15 cellular contexts compared by ENCODE assay signal in the genomic region with DNA sequence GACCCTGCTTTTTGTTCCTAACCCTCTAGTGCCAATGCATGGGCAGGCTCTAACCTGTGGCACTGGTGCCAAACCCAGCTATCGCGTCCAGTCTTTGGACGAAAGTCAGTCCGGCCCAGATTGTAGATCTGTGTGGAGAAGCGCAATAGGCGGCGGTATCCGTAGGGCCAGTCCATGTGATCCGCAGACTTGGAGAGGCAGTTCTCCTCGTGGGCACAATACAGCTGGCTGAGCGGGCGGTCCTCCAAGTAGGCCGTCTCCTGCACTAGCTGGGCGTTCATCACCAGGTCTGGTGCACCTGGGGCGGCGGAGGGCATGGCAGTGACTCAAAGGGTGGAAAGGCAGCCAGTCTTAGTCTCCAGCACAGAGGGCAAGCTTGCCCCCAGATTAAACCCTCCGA. TPM values are rescaled to one million over a fixed set of nuclear protein-coding genes. Genes with fewer than 3 reads are reported as not detected.
"Had no signal": no experiment of that assay in that cellular context is flagged by ENCODE, and none has a peak within 500 bp of the region (broad histone marks: within the 10 kb centered on the region; RNA-seq: fewer than 3 reads in every experiment).

No MANE protein-coding gene starts in this region.

- DNase-seq: activated naive CD4-positive, alpha-beta T cell; activated naive CD8-positive, alpha-beta T cell treated with anti-CD3 and anti-CD28 coated beads for 36 hours; activated T-cell treated with anti-CD3 and anti-CD28 coated beads, Interleukin-2, amount 50 U/mL, for 1 hour; amniotic stem cell; dermis blood vessel endothelial cell; effector memory CD4-positive, alpha-beta T cell; stimulated activated CD4-positive, alpha-beta T cell treated with anti-CD3 and anti-CD28 coated beads, Interleukin-15, amount 100 ng/mL, for 24 hours; stimulated activated CD4-positive, alpha-beta T cell treated with anti-CD3 and anti-CD28 coated beads, Interleukin-2, amount 100 ng/mL, for 48 hours; transverse colon had no signal

- H3K4me2 ChIP-seq: hepatocyte had no signal

- H3K4me1 ChIP-seq: right atrium auricular region, transverse colon, vagina had no signal

- H3K27me3 ChIP-seq: hepatocyte, right atrium auricular region, transverse colon, vagina had no signal

- H2AFZ ChIP-seq: hepatocyte had no signal

- H3K9me3 ChIP-seq: right atrium auricular region, transverse colon, vagina had no signal

- H3K4me3 ChIP-seq: hepatocyte, right atrium auricular region, transverse colon, vagina had no signal

- H3K27ac ChIP-seq: hepatocyte, right atrium auricular region, transverse colon, vagina had no signal

- ATAC-seq: activated CD4-positive, CD25-positive, alpha-beta regulatory T cell treated with anti-CD3 and anti-CD28 coated beads, Interleukin-2, amount 50 U/mL, for 24 hours; activated T-helper 17 cell treated with anti-CD3 and anti-CD28 coated beads, Interleukin-2, amount 50 U/mL, for 72 hours had no signal

- H3K79me2 ChIP-seq: hepatocyte had no signal

RNA-seq across cellular contexts. Expression of a gene that starts 14.5 kb away (rescaled TPM):
- total RNA-seq: activated naive CD8-positive, alpha-beta T cell treated with anti-CD3 and anti-CD28 coated beads for 36 hours; activated T-helper 17 cell treated with anti-CD3 and anti-CD28 coated beads, Interleukin-2, amount 50 U/mL, for 72 hours had no signal
- polyA plus RNA-seq: neural cell had no signal
